In genomic region chr12:67391034-67391433, GRCh38 we compare ENCODE assay signal across 21 cellular contexts.
A peak's percentile ranks its signal among the peaks of the same experiment; 100 is the strongest.
DNase-seq lines count a peak whose midpoint lies in the region; ATAC-seq and TF ChIP-seq lines count a peak whose summit lies in the region.
"Had no signal": no experiment of that assay in that cellular context is flagged by ENCODE, and none has a peak within 500 bp of the region (broad histone marks: within the 10 kb centered on the region; RNA-seq: fewer than 3 reads in every experiment).

No MANE protein-coding gene starts in this region.

- H3K36me3 ChIP-seq in gastrocnemius medialis: no peaks in the 10 kb centered on the region
- H3K36me3 ChIP-seq: SJSA1 had no signal

- TF ChIP-seq CTCF in fibroblast of mammary gland (conservative IDR thresholded peaks at IDR 0.05; ENCODE audit: control insufficient read depth, insufficient read depth, low read depth, low read length): no peak
- TF ChIP-seq CTCF in gastrocnemius medialis (IDR thresholded peaks at IDR 0.05 in 4 of 5, conservative IDR thresholded peaks at IDR 0.05 in 1 of 5): no peak
- no peak for TF ChIP-seq CTCF in GM13977 (IDR thresholded peaks at IDR 0.05; ENCODE audit: extremely low read depth, insufficient read depth, missing control alignments)

- H3K4me3 ChIP-seq in fibroblast of mammary gland (ENCODE audit: control insufficient read depth, low read depth, low read length) (no peak overlapping the region), gastrocnemius medialis (no peak overlapping the region)
- H3K4me3 ChIP-seq: SJSA1 had no signal

- DNase-seq in NCI-H146 (lab: John Stamatoyannopoulos, UW): peak; percentile 8
- no peak for DNase-seq in NCI-H146 treated with DMSO at 0.1 percent for 48 hours (lab: John Stamatoyannopoulos, UW; ENCODE audit: unreplicated experiment)
- peak; percentile 21 for DNase-seq in LHCN-M2 (ENCODE audit: low read depth)
- DNase-seq in fibroblast of mammary gland (ENCODE audit: low read depth): peak; percentile 15
- DNase-seq in gastrocnemius medialis: peak in 1 of 2 donors; percentile 37
- DNase-seq in COR-L47 (lab: John Stamatoyannopoulos, UW): no peak
- no peak for DNase-seq in GM13977 (ENCODE audit: low spot score)
- DNase-seq: DMS 273 treated with DMSO at 0.1 percent for 48 hours, GDM1, HCEC 1CT, NCI-H1048, NCI-H1436, NCI-H2029 treated with DMSO at 0.1 percent for 48 hours, NCI-H2227 treated with DMSO at 0.1 percent for 48 hours, NCI-H510A treated with DMSO at 0.1 percent for 48 hours, NCI-H82, PC-3 had no signal

- H3K27ac ChIP-seq in gastrocnemius medialis: peak overlapping the region; percentile 66 to 85 (median 74)
- H3K27ac ChIP-seq: 22Rv1, RWPE1, SJSA1 had no signal

- no peak for TF ChIP-seq POLR2A in gastrocnemius medialis (IDR thresholded peaks at IDR 0.05)

- ATAC-seq in gastrocnemius medialis (peak; percentile 78 to 86), GM18498 (IDR thresholded peaks at IDR 0.05; ENCODE audit: unreplicated experiment) (no peak)
- ATAC-seq: PC-3 had no signal

- H3K27me3 ChIP-seq in gastrocnemius medialis: no peaks in the 10 kb centered on the region
- H3K27me3 ChIP-seq: SJSA1 had no signal

- peaks cover 51 to 63% of the 10 kb centered on the region in 2 donors for H3K4me1 ChIP-seq in gastrocnemius medialis

- intact Hi-C loops in gastrocnemius medialis (cut with DNase I; ENCODE audit: low total_unique reads): no loop called here

- no peaks in the 10 kb centered on the region for H3K9me3 ChIP-seq in gastrocnemius medialis

- in situ Hi-C loops in gastrocnemius medialis (cut with MboI; ENCODE audit: low sequenced_read_pairs in 4 of 4): no loop called here
- in situ Hi-C loops in GM13977 (cut with MboI; ENCODE audit: low pct_unique_long_range_greater_than_20kb, low sequenced_read_pairs, unreplicated experiment): no loop called here

Comparison
In these comparisons a context has a peak if more than half of its experiments do, and no peak if none do; other contexts are left out.
1. DNase-seq: peak in NCI-H146 (single experiment), LHCN-M2 (single experiment) and fibroblast of mammary gland (single experiment); none in NCI-H146 treated with DMSO at 0.1 percent for 48 hours (single experiment), COR-L47 (single experiment) and GM13977 (single experiment).